ENCODE assay signal across 16 cellular contexts in genomic region chr3:109559389-109559788, GRCh38.
DNase-seq lines count a peak whose midpoint lies in the region; ATAC-seq, FAIRE-seq and TF ChIP-seq lines count a peak whose summit lies in the region.
"Had no signal": no experiment of that assay in that cellular context is flagged by ENCODE, and none has a peak within 500 bp of the region (broad histone marks: within the 10 kb centered on the region; RNA-seq: fewer than 3 reads in every experiment).

No MANE protein-coding gene starts in this region.

- ATAC-seq in activated CD4-positive, alpha-beta T cell treated with anti-CD3 and anti-CD28 coated beads for 36 hours = no peak
- ATAC-seq in PC-3 (peak; percentile 71), left colon (no peak)
- ATAC-seq: CD8-positive, alpha-beta T cell had no signal

- no peak overlapping the region for H2AFZ ChIP-seq in PC-3 (ENCODE audit: low read length)

- TF ChIP-seq CTCF in PC-3 (conservative IDR thresholded peaks at IDR 0.05; ENCODE audit: low read depth, low read length) (no peak), thyroid gland (IDR thresholded peaks at IDR 0.05) (no peak)

- CTCF ChIA-PET in activated CD4-positive, alpha-beta T cell treated with anti-CD3 and anti-CD28 coated beads for 36 hours (lab: Charles Lee) = no interaction called here
- CTCF ChIA-PET in PC-3 (lab: Charles Lee) = interaction anchor here (0.7 kb wide), 1 partner anchor 126 kb away, joined by 4 read pairs; no protein-coding TSS in a partner anchor

- H3K9me3 ChIP-seq in PC-3 (ENCODE audit: low read length) (0 out of 2 replicates have a peak, but pooled peaks cover 4% of the 10 kb centered on the region), thyroid gland (no peaks in the 10 kb centered on the region)

- no peaks in the 10 kb centered on the region for H4K20me1 ChIP-seq in PC-3 (ENCODE audit: low read length)

- H3K9ac ChIP-seq in PC-3 (ENCODE audit: low read length) = no peak overlapping the region

- H3K27ac Mint-ChIP-seq in activated CD4-positive, alpha-beta T cell treated with anti-CD3 and anti-CD28 coated beads, Interleukin-2, amount 10 ng/mL, durations not matched to agents 24 days and 14 days = no peak overlapping the region
- H3K27ac Mint-ChIP-seq in activated CD4-positive, alpha-beta T cell treated with anti-CD3 and anti-CD28 coated beads for 36 hours = no peak overlapping the region
- H3K27ac Mint-ChIP-seq: CD8-positive, alpha-beta T cell; IgD-negative memory B cell had no signal

- no peak overlapping the region for H3K4me3 ChIP-seq in PC-3 (ENCODE audit: low read length)
- H3K4me3 ChIP-seq in thyroid gland (replicated peaks in 1 of 3) = no peak overlapping the region

- TF ChIP-seq POLR2A in thyroid gland (IDR thresholded peaks at IDR 0.05) = no peak

- H3K27me3 ChIP-seq in PC-3 (ENCODE audit: low read length) = no peaks in the 10 kb centered on the region
- no peaks in the 10 kb centered on the region for H3K27me3 ChIP-seq in thyroid gland

- H3K36me3 ChIP-seq in PC-3 (ENCODE audit: low read depth, low read length) (no peaks in the 10 kb centered on the region), thyroid gland (no peaks in the 10 kb centered on the region)

- no peaks in the 10 kb centered on the region for H3K27me3 Mint-ChIP-seq in activated CD4-positive, alpha-beta T cell treated with anti-CD3 and anti-CD28 coated beads, Interleukin-2, amount 10 ng/mL, durations not matched to agents 24 days and 14 days
- H3K27me3 Mint-ChIP-seq in activated CD4-positive, alpha-beta T cell treated with anti-CD3 and anti-CD28 coated beads for 36 hours = no peaks in the 10 kb centered on the region
- H3K27me3 Mint-ChIP-seq: IgD-negative memory B cell had no signal

- H3K79me2 ChIP-seq in PC-3 (ENCODE audit: low read length) = no peaks in the 10 kb centered on the region

- BruUV-seq in PC-3 (replicated peaks; lab: Mats Ljungman, UMichigan) = no TSS peak

- POLR2A ChIA-PET in activated CD4-positive, alpha-beta T cell treated with anti-CD3 and anti-CD28 coated beads for 36 hours (lab: Charles Lee) = no interaction called here
- POLR2A ChIA-PET in PC-3 (lab: Charles Lee; ENCODE audit: unreplicated experiment) = no interaction called here

- no peaks in the 10 kb centered on the region for H3F3A ChIP-seq in PC-3 (ENCODE audit: low read length, unreplicated experiment)

- H3K27ac ChIP-seq in PC-3 (ENCODE audit: low read length) (no peak overlapping the region), thyroid gland (no peak overlapping the region)
- H3K27ac ChIP-seq: 22Rv1, RWPE1 had no signal

- H3K9me3 Mint-ChIP-seq in activated CD4-positive, alpha-beta T cell treated with anti-CD3 and anti-CD28 coated beads, Interleukin-2, amount 10 ng/mL, durations not matched to agents 24 days and 14 days = peaks cover 8% of the 10 kb centered on the region
- H3K9me3 Mint-ChIP-seq in activated CD4-positive, alpha-beta T cell treated with anti-CD3 and anti-CD28 coated beads for 36 hours (ENCODE audit: low read depth) = peaks cover 1% of the 10 kb centered on the region

- no peak overlapping the region for H3K4me3 Mint-ChIP-seq in activated CD4-positive, alpha-beta T cell treated with anti-CD3 and anti-CD28 coated beads, Interleukin-2, amount 10 ng/mL, durations not matched to agents 24 days and 14 days
- H3K4me3 Mint-ChIP-seq in activated CD4-positive, alpha-beta T cell treated with anti-CD3 and anti-CD28 coated beads for 36 hours = no peak overlapping the region
- H3K4me3 Mint-ChIP-seq: CD8-positive, alpha-beta T cell; IgD-negative memory B cell had no signal

- peak; percentile 10 for DNase-seq in activated CD4-positive, alpha-beta T cell treated with anti-CD3 and anti-CD28 coated beads, Interleukin-2, amount 10 ng/mL, durations not matched to agents 24 days and 14 days
- DNase-seq in activated CD4-positive, alpha-beta T cell treated with anti-CD3 and anti-CD28 coated beads for 36 hours = no peak
- DNase-seq in PC-3 (peak; percentile 46), frontal cortex (ENCODE audit: low spot score in 2 of 2) (no peak), superior temporal gyrus (ENCODE audit: extremely low spot score) (peak; percentile 64), left colon (no peak), MV-4-11 (lab: John Stamatoyannopoulos, UW) (no peak), thyroid gland (no peak)
- DNase-seq: CD8-positive, alpha-beta T cell; GOT3; NCI-H187 treated with DMSO at 0.1 percent for 48 hours; NCI-H526 treated with DMSO at 0.1 percent for 48 hours had no signal

- WGBS in thyroid gland, 2 donors = 92 to 95% methylated on average over 1 of the region's 1 CpG

- intact Hi-C loops in activated CD4-positive, alpha-beta T cell treated with anti-CD3 and anti-CD28 coated beads, Interleukin-2, amount 10 ng/mL, durations not matched to agents 24 days and 14 days (cut with micrococcal nuclease) = no loop called here
- intact Hi-C loops in activated CD4-positive, alpha-beta T cell treated with anti-CD3 and anti-CD28 coated beads for 36 hours (cut with DNase I, micrococcal nuclease) = no loop called here
- intact Hi-C loops in PC-3 (cut with micrococcal nuclease) = no loop called here
- intact Hi-C loops in left colon (cut with DNase I, micrococcal nuclease) = no loop called here
- intact Hi-C loops in thyroid gland (cut with DNase I) = no loop called here

- H3K4me2 ChIP-seq in PC-3 (ENCODE audit: low read length) = no peak overlapping the region

- H3K9me2 ChIP-seq in PC-3 (replicated peaks; ENCODE audit: low read length) = no peaks in the 10 kb centered on the region

- FAIRE-seq in frontal cortex (lab: Jason Lieb, UNC) = peak; percentile 40
- FAIRE-seq: GM12892 had no signal

- H3K4me1 Mint-ChIP-seq in activated CD4-positive, alpha-beta T cell treated with anti-CD3 and anti-CD28 coated beads, Interleukin-2, amount 10 ng/mL, durations not matched to agents 24 days and 14 days = peaks cover 2% of the 10 kb centered on the region
- peaks cover 11% of the 10 kb centered on the region for H3K4me1 Mint-ChIP-seq in activated CD4-positive, alpha-beta T cell treated with anti-CD3 and anti-CD28 coated beads for 36 hours
- H3K4me1 Mint-ChIP-seq: IgD-negative memory B cell had no signal

- H3K4me1 ChIP-seq in PC-3 (ENCODE audit: insufficient read depth, low read length) (peaks cover 4% of the 10 kb centered on the region; the same call in 1 of the 2 replicates), thyroid gland (no peaks in the 10 kb centered on the region)

- H3K36me3 Mint-ChIP-seq in activated CD4-positive, alpha-beta T cell treated with anti-CD3 and anti-CD28 coated beads, Interleukin-2, amount 10 ng/mL, durations not matched to agents 24 days and 14 days (ENCODE audit: low read depth) = no peaks in the 10 kb centered on the region
- no peaks in the 10 kb centered on the region for H3K36me3 Mint-ChIP-seq in activated CD4-positive, alpha-beta T cell treated with anti-CD3 and anti-CD28 coated beads for 36 hours (ENCODE audit: low read depth)
- H3K36me3 Mint-ChIP-seq: CD8-positive, alpha-beta T cell had no signal

Comparison
In these comparisons a context has a peak if more than half of its experiments do, and no peak if none do; other contexts are left out.
1. DNase-seq: peak in activated CD4-positive, alpha-beta T cell treated with anti-CD3 and anti-CD28 coated beads, Interleukin-2, amount 10 ng/mL, durations not matched to agents 24 days and 14 days (single experiment), PC-3 (single experiment) and superior temporal gyrus (single experiment); none in activated CD4-positive, alpha-beta T cell treated with anti-CD3 and anti-CD28 coated beads for 36 hours (single experiment), frontal cortex (0 of 2), left colon (0 of 2), MV-4-11 (single experiment) and thyroid gland (0 of 2).